In the genomic region with DNA sequence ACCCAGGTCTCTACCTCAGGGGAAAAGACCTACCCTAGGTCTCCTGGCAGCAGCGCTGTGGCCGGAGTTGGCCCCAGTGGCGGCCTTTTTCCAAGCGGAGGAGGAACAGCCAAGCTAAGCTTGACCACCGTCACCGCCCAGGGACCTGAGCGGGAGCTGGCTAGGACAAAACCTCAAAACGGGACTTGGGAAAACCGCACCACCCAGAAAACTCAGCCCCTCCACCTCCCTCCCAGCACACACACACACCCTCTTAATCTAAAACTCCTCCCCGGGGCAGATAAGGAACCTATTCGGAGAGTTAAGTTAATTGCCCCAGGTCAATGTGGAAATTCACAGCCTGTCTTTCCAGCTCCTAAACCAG, we compare ENCODE assay signal across 10 cellular contexts. TPM values are rescaled to one million over a fixed set of nuclear protein-coding genes. Genes with fewer than 3 reads are reported as not detected.
DNase-seq lines count a peak whose midpoint lies in the region; ATAC-seq and TF ChIP-seq lines count a peak whose summit lies in the region.
"Had no signal": no experiment of that assay in that cellular context is flagged by ENCODE, and none has a peak within 500 bp of the region (broad histone marks: within the 10 kb centered on the region; RNA-seq: fewer than 3 reads in every experiment).

No MANE protein-coding gene starts in this region.

- POLR2A ChIA-PET in MCF 10A (lab: Yijun Ruan, JAX), result interaction anchor here (0.6 to 9.7 kb wide), 4 partner anchors 50 to 237 kb away, joined by 3 to 227 read pairs (median 5); no protein-coding TSS in a partner anchor

- peaks cover 20% of the 10 kb centered on the region for H3K4me1 Mint-ChIP-seq in MCF 10A (ENCODE audit: insufficient read depth, unreplicated experiment)

- CTCF ChIA-PET in MCF 10A (lab: Yijun Ruan, JAX), result interaction anchor here (0.8 to 3.4 kb wide), 3 partner anchors 51 to 77 kb away, joined by 4 to 17 read pairs (median 14); no protein-coding TSS in a partner anchor
- CTCF ChIA-PET in mammary epithelial cell (lab: Charles Lee; ENCODE audit: low non-redundant PET), result no interaction called here

- dilution Hi-C loops in mammary epithelial cell (cut with HindIII; ENCODE audit: low sequenced_read_pairs), result loop anchor here (5.0 kb wide), 2 partner anchors 72 to 83 kb away; no protein-coding TSS in a partner anchor

- no peak overlapping the region for H2AFZ ChIP-seq in mammary epithelial cell (ENCODE audit: low read depth, low read length)

- no peak for TF ChIP-seq POLR2A in vagina (IDR thresholded peaks at IDR 0.05)

- H3K27me3 Mint-ChIP-seq in MCF 10A (ENCODE audit: insufficient read depth, unreplicated experiment), result no peaks in the 10 kb centered on the region

- peak overlapping the region; percentile 76 for H3K27ac Mint-ChIP-seq in MCF 10A (ENCODE audit: low read depth, unreplicated experiment)

- in situ Hi-C loops in mammary epithelial cell (cut with MboI; ENCODE audit: low sequenced_read_pairs in 2 of 2), result no loop called here

- no peak overlapping the region for H3K9ac ChIP-seq in mammary epithelial cell (ENCODE audit: insufficient read depth, low read length)

- H3K79me2 ChIP-seq in mammary epithelial cell (ENCODE audit: insufficient read depth, low read length), result peaks cover 13% of the 10 kb centered on the region

- H3K4me1 ChIP-seq in mammary epithelial cell (ENCODE audit: insufficient read depth, low read length) (peaks cover 16% of the 10 kb centered on the region), mesodermal cell (ENCODE audit: control insufficient read depth, insufficient read depth, low read length, poor library complexity, severe bottlenecking) (peaks cover 5% of the 10 kb centered on the region), vagina (peaks cover 27% of the 10 kb centered on the region)

- H3K4me3 ChIP-seq in mammary epithelial cell (replicated peaks in 1 of 3; ENCODE audit: insufficient read depth in 1 of 3, low read depth in 2 of 3, low read length in 3 of 3), result no peak overlapping the region
- peak overlapping the region; percentile 76 for H3K4me3 ChIP-seq in mesodermal cell (ENCODE audit: extremely low read depth, insufficient read depth, low read length, poor library complexity, severe bottlenecking)
- H3K4me3 ChIP-seq in vagina, result peak overlapping the region; percentile 61 to 88

- H3K27me3 ChIP-seq in mammary epithelial cell (ENCODE audit: insufficient read depth, low read length) (no peaks in the 10 kb centered on the region), vagina (no peaks in the 10 kb centered on the region)

- no peaks in the 10 kb centered on the region for H3K36me3 Mint-ChIP-seq in MCF 10A (ENCODE audit: insufficient read depth, unreplicated experiment)

- 78% methylated on average over 3 of the region's 11 CpGs for WGBS in mammary epithelial cell (ENCODE audit: low coverage, missing lambda C conversion rate)
- WGBS in mesodermal cell (ENCODE audit: insufficient coverage in 2 of 2), 2 experiments, result 0% methylated on average over 4 to 6 of the region's 11 CpGs

- H3K9me3 ChIP-seq in mammary epithelial cell (replicated peaks; ENCODE audit: insufficient read depth, low read length) (no peaks in the 10 kb centered on the region), mesodermal cell (ENCODE audit: control insufficient read depth, low read length) (no peaks in the 10 kb centered on the region), vagina (no peaks in the 10 kb centered on the region)

- H3K36me3 ChIP-seq in mammary epithelial cell (ENCODE audit: insufficient read depth, low read length) (no peaks in the 10 kb centered on the region), mesodermal cell (ENCODE audit: control insufficient read depth, insufficient read depth, low read length) (no peaks in the 10 kb centered on the region), vagina (no peaks in the 10 kb centered on the region)

- no peaks in the 10 kb centered on the region for H4K20me1 ChIP-seq in mammary epithelial cell (ENCODE audit: insufficient read depth, low read length)

- TF ChIP-seq CTCF in MCF 10A (IDR thresholded peaks at IDR 0.05; ENCODE audit: unreplicated experiment) (no peak), mammary epithelial cell (conservative IDR thresholded peaks at IDR 0.05 in 1 of 2, IDR thresholded peaks at IDR 0.05 in 1 of 2; ENCODE audit: extremely low read depth in 1 of 2, insufficient read depth in 1 of 2, low read depth in 1 of 2, low read length in 2 of 2) (no peak), vagina (IDR thresholded peaks at IDR 0.05) (no peak)

- BruUV-seq in MCF 10A (replicated peaks; lab: Mats Ljungman, UMichigan), result no TSS peak
- BruUV-seq in mammary epithelial cell (replicated peaks; lab: Mats Ljungman, UMichigan), result no TSS peak

- H3K4me3 Mint-ChIP-seq in MCF 10A (ENCODE audit: unreplicated experiment), result peak overlapping the region; percentile 91

- H3K27ac ChIP-seq in mammary epithelial cell (ENCODE audit: insufficient read depth, low read depth, low read length) (no peak overlapping the region), mesodermal cell (ENCODE audit: low read depth, low read length, severe bottlenecking) (peak overlapping the region; percentile 87), vagina (peak overlapping the region; percentile 92)

- intact Hi-C loops in MCF 10A (cut with micrococcal nuclease) (loop anchor here (5.0 kb wide), 2 partner anchors 177 to 217 kb away; no protein-coding TSS in a partner anchor), mammary epithelial cell (cut with micrococcal nuclease) (loop anchor here (5.0 to 10.0 kb wide), 5 partner anchors 117 to 290 kb away; a partner anchor contains a TSS), vagina (cut with DNase I) (loop anchor here (5.0 to 10.0 kb wide), 2 partner anchors 190 to 237 kb away; a partner anchor contains a TSS)

- H3K9me3 Mint-ChIP-seq in MCF 10A (ENCODE audit: unreplicated experiment), result no peaks in the 10 kb centered on the region

- ATAC-seq in HG03469 (IDR thresholded peaks at IDR 0.05; ENCODE audit: unreplicated experiment), result no peak

- DNase-seq in MCF 10A (ENCODE audit: unreplicated experiment) (no peak), mammary epithelial cell (no peak), cerebellar cortex (ENCODE audit: low spot score) (peak; percentile 48), vagina (ENCODE audit: extremely low spot score in 2 of 2) (peak in 1 of 2 donors; percentile 87), SIG-M5 (lab: John Stamatoyannopoulos, UW) (no peak), NAMALWA (ENCODE audit: low spot score) (no peak)
- DNase-seq: HCEC 1CT, NCI-H446 treated with DMSO at 0.1 percent for 48 hours had no signal

- no peak overlapping the region for H3K4me2 ChIP-seq in mammary epithelial cell (ENCODE audit: insufficient read depth, low read depth, low read length)

RNA-seq across cellular contexts. Expression of a gene that starts 2.7 kb away (rescaled TPM):
- total RNA-seq in MCF 10A (2022) (9.4 and 12.0 TPM in 2 replicates), mammary epithelial cell (1 to 10 TPM in 1 of 2 donors, under 1 TPM in 1; 0.33 to 4.9 TPM), vagina (20.6 TPM)
- 3.7 TPM for polyA plus RNA-seq in mammary epithelial cell
- polyA minus RNA-seq in mammary epithelial cell, result 10.7 TPM
- polyA plus RNA-seq in mesodermal cell (2013, experiment 1 of 2), result 5.0 TPM
- 5.7 TPM for polyA plus RNA-seq in mesodermal cell (2013, experiment 2 of 2)

Comparison
In these comparisons a context has a peak if more than half of its experiments do, and no peak if none do; other contexts are left out.
1. H3K4me3 ChIP-seq: peak in mesodermal cell (single experiment) and vagina (2 of 2); none in mammary epithelial cell (0 of 3).